Comparison of ENCODE assay signal across 20 cellular contexts in the genomic region with DNA sequence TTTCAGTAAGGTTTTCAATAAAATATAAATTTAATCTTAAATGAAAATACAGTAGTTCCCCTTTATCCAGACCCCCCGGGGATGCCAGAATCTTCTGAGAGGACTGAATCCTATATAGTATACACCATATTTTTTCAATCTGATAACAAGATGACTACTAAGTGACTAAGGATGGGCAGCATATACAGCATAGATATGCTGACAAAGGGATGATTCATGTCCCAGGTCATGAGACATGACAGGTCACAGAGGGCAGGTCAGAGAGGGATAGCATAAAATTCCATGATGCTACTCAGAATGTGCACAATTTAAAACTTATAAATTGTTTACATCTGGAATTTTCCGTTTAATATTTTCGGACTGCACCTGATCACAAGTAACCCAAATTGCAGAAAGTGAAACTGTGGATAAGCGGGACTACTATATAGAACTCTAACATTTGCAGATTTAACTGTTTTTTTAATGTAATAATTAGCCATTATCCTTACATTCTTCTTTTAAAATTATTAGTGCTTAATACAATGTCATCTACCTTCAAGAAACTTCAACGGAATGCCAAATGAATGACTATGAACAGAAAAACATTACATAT. TPM values are rescaled to one million over a fixed set of nuclear protein-coding genes. Genes with fewer than 3 reads are reported as not detected.
DNase-seq lines count a peak whose midpoint lies in the region; ATAC-seq and TF ChIP-seq lines count a peak whose summit lies in the region.
"Had no signal": no experiment of that assay in that cellular context is flagged by ENCODE, and none has a peak within 500 bp of the region (broad histone marks: within the 10 kb centered on the region; RNA-seq: fewer than 3 reads in every experiment).

No MANE protein-coding gene starts in this region.

- no peak overlapping the region for H3K27ac ChIP-seq in brain microvascular endothelial cell
- H3K27ac ChIP-seq in mesenchymal stem cell (ENCODE audit: low read length, poor library complexity, severe bottlenecking), result no peak overlapping the region
- no peak overlapping the region for H3K27ac ChIP-seq in heart left ventricle
- H3K27ac ChIP-seq: body of pancreas, dorsolateral prefrontal cortex, right lobe of liver had no signal

- no peak overlapping the region for H3K4me2 ChIP-seq in mesenchymal stem cell (ENCODE audit: low read length, poor library complexity, severe bottlenecking)

- H2BK12ac ChIP-seq in mesenchymal stem cell (ENCODE audit: low read length in 2 of 2), result no peak overlapping the region

- H2BK120ac ChIP-seq in mesenchymal stem cell (ENCODE audit: low read depth, low read length), result no peak overlapping the region

- H3K36me3 ChIP-seq in brain microvascular endothelial cell (replicated peaks) (no peaks in the 10 kb centered on the region), mesenchymal stem cell (ENCODE audit: control insufficient read depth in 1 of 2, insufficient read depth in 2 of 2, low read depth in 1 of 2, low read length in 2 of 2) (peaks cover 4% of the 10 kb centered on the region in 2 experiments), heart left ventricle (peaks cover 0 to 73% (median 11%) of the 10 kb centered on the region in 9 donors)

- H3K9me3 ChIP-seq in mesenchymal stem cell (ENCODE audit: control insufficient read depth, low read length) (no peaks in the 10 kb centered on the region), heart left ventricle (no peaks in the 10 kb centered on the region), T-helper 17 cell (ENCODE audit: control insufficient read depth, low read length, poor library complexity, severe bottlenecking) (no peaks in the 10 kb centered on the region)
- H3K9me3 ChIP-seq: body of pancreas, right lobe of liver had no signal

- no peak overlapping the region for H3K14ac ChIP-seq in mesenchymal stem cell (ENCODE audit: low read length in 2 of 2)

- DNase-seq in activated naive CD4-positive, alpha-beta T cell treated with anti-CD3 and anti-CD28 coated beads, Interleukin-2, amount 50 U/mL, for 72 hours (ENCODE audit: low spot score in 2 of 2), result no peak
- DNase-seq in activated naive CD4-positive, alpha-beta T cell treated with anti-CD3 and anti-CD28 coated beads, Interleukin-2, amount 50 U/mL, for 16 hours, result no peak
- peak; percentile 13 for DNase-seq in NCI-H460 (ENCODE audit: extremely low read depth, low read depth)
- DNase-seq in brain microvascular endothelial cell, result peak; percentile 58
- peak; percentile 28 for DNase-seq in mesenchymal stem cell
- DNase-seq in heart left ventricle, result no peak
- no peak for DNase-seq in T-helper 17 cell
- DNase-seq: activated B cell treated with CpG ODN at 0.5 μM for 24 hours; activated naive CD4-positive, alpha-beta T cell treated with Interleukin-2 at 50 U/mL for 16 hours; body of pancreas; COR-L47; dorsolateral prefrontal cortex; GF-D8; H7; NCI-H187 treated with DMSO at 0.1 percent for 48 hours; NCI-H510A treated with DMSO at 0.1 percent for 48 hours; right lobe of liver; stimulated activated CD4-positive, alpha-beta T cell treated with anti-CD3 and anti-CD28 coated beads, Interleukin-2, amount 100 ng/mL, for 24 hours had no signal

- H3K27ac Mint-ChIP-seq in activated naive CD4-positive, alpha-beta T cell treated with anti-CD3 and anti-CD28 coated beads, Interleukin-2, amount 50 U/mL, for 72 hours, result no peak overlapping the region
- no peak overlapping the region for H3K27ac Mint-ChIP-seq in T-helper 17 cell
- H3K27ac Mint-ChIP-seq: activated B cell treated with CpG ODN at 0.5 μM for 24 hours had no signal

- H3K4me1 Mint-ChIP-seq in T-helper 17 cell, result no peaks in the 10 kb centered on the region
- H3K4me1 Mint-ChIP-seq: activated B cell treated with CpG ODN at 0.5 μM for 24 hours had no signal

- ATAC-seq in activated naive CD4-positive, alpha-beta T cell treated with anti-CD3 and anti-CD28 coated beads, Interleukin-2, amount 50 U/mL, for 72 hours, result peak; percentile 67 to 95
- ATAC-seq in heart left ventricle (no peak), esophagus mucosa (no peak), T-helper 17 cell (no peak)
- ATAC-seq: body of pancreas, left lobe of liver had no signal

- H3K36me3 Mint-ChIP-seq in activated naive CD4-positive, alpha-beta T cell treated with anti-CD3 and anti-CD28 coated beads, Interleukin-2, amount 50 U/mL, for 72 hours, result no peaks in the 10 kb centered on the region
- no peaks in the 10 kb centered on the region for H3K36me3 Mint-ChIP-seq in T-helper 17 cell (ENCODE audit: low read depth)

- intact Hi-C loops in heart left ventricle (cut with DNase I), result no loop called here

- no peaks in the 10 kb centered on the region for H3K9me3 Mint-ChIP-seq in activated naive CD4-positive, alpha-beta T cell treated with anti-CD3 and anti-CD28 coated beads, Interleukin-2, amount 50 U/mL, for 72 hours
- H3K9me3 Mint-ChIP-seq: activated B cell treated with CpG ODN at 0.5 μM for 24 hours had no signal

- H3K18ac ChIP-seq in mesenchymal stem cell (ENCODE audit: low read depth in 1 of 2, low read length in 2 of 2), result no peak overlapping the region

- no peak overlapping the region for H4K8ac ChIP-seq in mesenchymal stem cell (ENCODE audit: low read length)

- H3K79me1 ChIP-seq in mesenchymal stem cell (replicated peaks; ENCODE audit: low read length, poor library complexity, severe bottlenecking), result no peaks in the 10 kb centered on the region

- in situ Hi-C loops in brain microvascular endothelial cell (cut with HindIII; ENCODE audit: low pct_ligation_motif_present, low sequenced_read_pairs), result no loop called here

- no peaks in the 10 kb centered on the region for H3K27me3 Mint-ChIP-seq in T-helper 17 cell
- H3K27me3 Mint-ChIP-seq: activated B cell treated with CpG ODN at 0.5 μM for 24 hours had no signal

- H3K9ac ChIP-seq in mesenchymal stem cell (ENCODE audit: low read length), result no peak overlapping the region

- H3K23ac ChIP-seq in mesenchymal stem cell (ENCODE audit: low read length in 2 of 2), result no peak overlapping the region

- no peak overlapping the region for H3K4ac ChIP-seq in mesenchymal stem cell (ENCODE audit: low read depth in 1 of 2, low read length in 2 of 2)

- no peak for TF ChIP-seq POLR2A in heart left ventricle (IDR thresholded peaks at IDR 0.05)

- H2BK5ac ChIP-seq in mesenchymal stem cell (ENCODE audit: low read depth, low read length, poor library complexity, severe bottlenecking), result no peak overlapping the region

- 80% methylated on average over 1 of the region's 5 CpGs for WGBS in mesenchymal stem cell
- WGBS in heart left ventricle, 4 donors, result 95 to 98% (median 95%) methylated on average over 5 of the region's 5 CpGs

- no peak overlapping the region for H2AK5ac ChIP-seq in mesenchymal stem cell (ENCODE audit: low read length, severe bottlenecking)

- no peak overlapping the region for H2AFZ ChIP-seq in mesenchymal stem cell (ENCODE audit: low read depth, low read length)

- no peak for TF ChIP-seq CTCF in brain microvascular endothelial cell (IDR thresholded peaks at IDR 0.05; ENCODE audit: low read depth, low read length, missing control alignments)
- no peak for TF ChIP-seq CTCF in heart left ventricle (IDR thresholded peaks at IDR 0.05)

- H3K4me3 Mint-ChIP-seq in T-helper 17 cell, result no peak overlapping the region
- H3K4me3 Mint-ChIP-seq: activated B cell treated with CpG ODN at 0.5 μM for 24 hours had no signal

- no peak overlapping the region for H2BK15ac ChIP-seq in mesenchymal stem cell (ENCODE audit: low read depth, poor library complexity, severe bottlenecking)

- H3K27me3 ChIP-seq in brain microvascular endothelial cell (replicated peaks) (no peaks in the 10 kb centered on the region), mesenchymal stem cell (ENCODE audit: control insufficient read depth in 1 of 2, insufficient read depth in 1 of 2, low read length in 2 of 2) (no peaks in the 10 kb centered on the region), heart left ventricle (no peaks in the 10 kb centered on the region)
- H3K27me3 ChIP-seq: body of pancreas, dorsolateral prefrontal cortex, right lobe of liver had no signal

- no peak overlapping the region for H3K4me3 ChIP-seq in brain microvascular endothelial cell (ENCODE audit: low read depth, low read length)
- H3K4me3 ChIP-seq in mesenchymal stem cell (ENCODE audit: insufficient read depth in 1 of 2, low read depth in 1 of 2, low read length in 2 of 2), result no peak overlapping the region
- H3K4me3 ChIP-seq in heart left ventricle, result no peak overlapping the region
- H3K4me3 ChIP-seq: body of pancreas, dorsolateral prefrontal cortex, right lobe of liver had no signal

- H3K4me1 ChIP-seq in mesenchymal stem cell (ENCODE audit: control insufficient read depth, insufficient read depth, low read depth, low read length) (no peaks in the 10 kb centered on the region), heart left ventricle (no peaks in the 10 kb centered on the region)
- H3K4me1 ChIP-seq: body of pancreas, right lobe of liver had no signal

- H4K91ac ChIP-seq in mesenchymal stem cell (ENCODE audit: low read length), result no peak overlapping the region

RNA-seq across cellular contexts. Expression of gene LRRC40, which starts 48.8 kb away (rescaled TPM):
- total RNA-seq in activated naive CD4-positive, alpha-beta T cell treated with anti-CD3 and anti-CD28 coated beads, Interleukin-2, amount 50 U/mL, for 72 hours, result 10 to 100 TPM; 24.3 to 25.5 TPM
- total RNA-seq in NCI-H460 (2014; rRNA removed; shearing (Covaris generic)), result 31.2 and 32.5 TPM in 2 replicates
- 20.5 and 28.1 TPM in 2 replicates for polyA plus RNA-seq in NCI-H460 (2014; cell fraction: nucleus; rRNA removed)
- polyA plus RNA-seq in mesenchymal stem cell (2013, experiment 1 of 2), result 14.1 TPM
- 15.9 TPM for polyA plus RNA-seq in mesenchymal stem cell (2013, experiment 2 of 2)
- total RNA-seq in heart left ventricle (10 to 100 TPM in 7 of 9 donors, 1 to 10 TPM in 2; 8.4 to 13.0 (median 11.2) TPM), esophagus mucosa (9.1 TPM), T-helper 17 cell (10 to 100 TPM; 11.6 to 12.6 TPM)
- 10 to 100 TPM in 1 of 2 donors, 1 to 10 TPM in 1; 6.7 to 10.6 TPM for polyA plus RNA-seq in heart left ventricle

Comparison
In these comparisons a context has a peak if more than half of its experiments do, and no peak if none do; other contexts are left out.
1. ATAC-seq: peak in activated naive CD4-positive, alpha-beta T cell treated with anti-CD3 and anti-CD28 coated beads, Interleukin-2, amount 50 U/mL, for 72 hours (2 of 2); none in heart left ventricle (0 of 4), esophagus mucosa (single experiment) and T-helper 17 cell (single experiment).
2. DNase-seq: peak in NCI-H460 (single experiment), brain microvascular endothelial cell (single experiment) and mesenchymal stem cell (single experiment); none in activated naive CD4-positive, alpha-beta T cell treated with anti-CD3 and anti-CD28 coated beads, Interleukin-2, amount 50 U/mL, for 72 hours (0 of 2), activated naive CD4-positive, alpha-beta T cell treated with anti-CD3 and anti-CD28 coated beads, Interleukin-2, amount 50 U/mL, for 16 hours (single experiment), heart left ventricle (0 of 5) and T-helper 17 cell (0 of 3).